ENCODE assay signal across 3 cellular contexts in the genomic region with DNA sequence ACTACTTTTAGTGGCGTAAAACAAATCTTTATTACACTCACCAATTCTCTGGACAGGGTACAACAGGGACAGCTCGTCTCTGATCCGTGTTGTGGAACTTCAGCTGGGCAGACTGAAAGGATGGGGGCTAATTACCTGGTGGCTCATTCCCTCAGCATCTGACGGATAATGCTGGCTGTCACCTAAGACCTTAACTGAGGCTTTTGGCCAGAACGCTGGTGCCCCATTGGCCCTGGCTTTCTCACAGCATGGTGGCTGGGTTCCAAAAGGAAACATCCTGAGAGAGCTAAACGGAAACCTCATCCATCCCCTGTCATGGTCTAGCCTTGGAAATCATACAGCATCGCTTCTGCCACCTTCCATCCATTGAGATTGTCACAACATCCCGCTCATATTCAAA.
TF ChIP-seq lines count a peak whose summit lies in the region.

No MANE protein-coding gene starts in this region.

TF ChIP-seq in GM23338, 12 proteins besides CTCF, POLR2A, EP300 and RAD21 (continues in another document):
- TF ChIP-seq NANOG (IDR thresholded peaks at IDR 0.05; ENCODE audit: borderline replicate concordance) (no peak), CREB1 (CRISPR knock-in tag; IDR thresholded peaks at IDR 0.05; ENCODE audit: low read depth) (no peak), STAT1 (IDR thresholded peaks at IDR 0.05; ENCODE audit: unreplicated experiment) (no peak), JUNB (IDR thresholded peaks at IDR 0.05; ENCODE audit: unreplicated experiment) (no peak), EZH2 (IDR thresholded peaks at IDR 0.05; ENCODE audit: low read depth, unreplicated experiment) (no peak), ZNF114 (CRISPR knock-in tag; IDR thresholded peaks at IDR 0.05) (no peak)
- TF ChIP-seq, protein P1, sequence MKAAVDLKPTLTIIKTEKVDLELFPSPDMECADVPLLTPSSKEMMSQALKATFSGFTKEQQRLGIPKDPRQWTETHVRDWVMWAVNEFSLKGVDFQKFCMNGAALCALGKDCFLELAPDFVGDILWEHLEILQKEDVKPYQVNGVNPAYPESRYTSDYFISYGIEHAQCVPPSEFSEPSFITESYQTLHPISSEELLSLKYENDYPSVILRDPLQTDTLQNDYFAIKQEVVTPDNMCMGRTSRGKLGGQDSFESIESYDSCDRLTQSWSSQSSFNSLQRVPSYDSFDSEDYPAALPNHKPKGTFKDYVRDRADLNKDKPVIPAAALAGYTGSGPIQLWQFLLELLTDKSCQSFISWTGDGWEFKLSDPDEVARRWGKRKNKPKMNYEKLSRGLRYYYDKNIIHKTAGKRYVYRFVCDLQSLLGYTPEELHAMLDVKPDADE (IDR thresholded peaks at IDR 0.05): no peak

TF ChIP-seq in WTC11, 78 proteins besides CTCF, POLR2A, EP300 and RAD21:
- TF ChIP-seq, protein P2, sequence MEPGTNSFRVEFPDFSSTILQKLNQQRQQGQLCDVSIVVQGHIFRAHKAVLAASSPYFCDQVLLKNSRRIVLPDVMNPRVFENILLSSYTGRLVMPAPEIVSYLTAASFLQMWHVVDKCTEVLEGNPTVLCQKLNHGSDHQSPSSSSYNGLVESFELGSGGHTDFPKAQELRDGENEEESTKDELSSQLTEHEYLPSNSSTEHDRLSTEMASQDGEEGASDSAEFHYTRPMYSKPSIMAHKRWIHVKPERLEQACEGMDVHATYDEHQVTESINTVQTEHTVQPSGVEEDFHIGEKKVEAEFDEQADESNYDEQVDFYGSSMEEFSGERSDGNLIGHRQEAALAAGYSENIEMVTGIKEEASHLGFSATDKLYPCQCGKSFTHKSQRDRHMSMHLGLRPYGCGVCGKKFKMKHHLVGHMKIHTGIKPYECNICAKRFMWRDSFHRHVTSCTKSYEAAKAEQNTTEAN (CRISPR knock-in tag; IDR thresholded peaks at IDR 0.05): 0 out of 2 replicates have a peak, but pooled peaks have one; percentile 45
- TF ChIP-seq SOX15 (CRISPR knock-in tag; IDR thresholded peaks at IDR 0.05): no peak

TF ChIP-seq in HEK293T, 16 proteins besides CTCF, POLR2A, EP300 and RAD21:
- TF ChIP-seq TARDBP (IDR thresholded peaks at IDR 0.05) (no peak), FOXK2 (IDR thresholded peaks at IDR 0.05) (no peak), FOXM1 (IDR thresholded peaks at IDR 0.05; ENCODE audit: borderline replicate concordance) (no peak), LEF1 (IDR thresholded peaks at IDR 0.05; ENCODE audit: borderline replicate concordance) (no peak)
